Comparison of ENCODE assay signal across 1 cellular context in genomic region chr19:9673912-9674668, GRCh38.
TF ChIP-seq lines count a peak whose summit lies in the region.

No MANE protein-coding gene starts in this region.

TF ChIP-seq in WTC11, 78 proteins besides CTCF, POLR2A, EP300 and RAD21 (continued from another document):
- no peak for TF ChIP-seq ATF2 (CRISPR knock-in tag; IDR thresholded peaks at IDR 0.05; ENCODE audit: borderline replicate concordance, low read depth)
- TF ChIP-seq GABPB1 (CRISPR knock-in tag; IDR thresholded peaks at IDR 0.05) = no peak
- no peak for TF ChIP-seq JAZF1 (CRISPR knock-in tag; IDR thresholded peaks at IDR 0.05)
- TF ChIP-seq, protein P1, sequence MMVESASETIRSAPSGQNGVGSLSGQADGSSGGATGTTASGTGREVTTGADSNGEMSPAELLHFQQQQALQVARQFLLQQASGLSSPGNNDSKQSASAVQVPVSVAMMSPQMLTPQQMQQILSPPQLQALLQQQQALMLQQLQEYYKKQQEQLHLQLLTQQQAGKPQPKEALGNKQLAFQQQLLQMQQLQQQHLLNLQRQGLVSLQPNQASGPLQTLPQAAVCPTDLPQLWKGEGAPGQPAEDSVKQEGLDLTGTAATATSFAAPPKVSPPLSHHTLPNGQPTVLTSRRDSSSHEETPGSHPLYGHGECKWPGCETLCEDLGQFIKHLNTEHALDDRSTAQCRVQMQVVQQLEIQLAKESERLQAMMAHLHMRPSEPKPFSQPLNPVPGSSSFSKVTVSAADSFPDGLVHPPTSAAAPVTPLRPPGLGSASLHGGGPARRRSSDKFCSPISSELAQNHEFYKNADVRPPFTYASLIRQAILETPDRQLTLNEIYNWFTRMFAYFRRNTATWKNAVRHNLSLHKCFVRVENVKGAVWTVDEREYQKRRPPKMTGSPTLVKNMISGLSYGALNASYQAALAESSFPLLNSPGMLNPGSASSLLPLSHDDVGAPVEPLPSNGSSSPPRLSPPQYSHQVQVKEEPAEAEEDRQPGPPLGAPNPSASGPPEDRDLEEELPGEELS (CRISPR knock-in tag; IDR thresholded peaks at IDR 0.05) = no peak
- no peak for TF ChIP-seq NFYB (CRISPR knock-in tag; conservative IDR thresholded peaks at IDR 0.05; ENCODE audit: low read depth)
- no peak for TF ChIP-seq RORB (CRISPR knock-in tag; IDR thresholded peaks at IDR 0.05)
- TF ChIP-seq, protein P2, sequence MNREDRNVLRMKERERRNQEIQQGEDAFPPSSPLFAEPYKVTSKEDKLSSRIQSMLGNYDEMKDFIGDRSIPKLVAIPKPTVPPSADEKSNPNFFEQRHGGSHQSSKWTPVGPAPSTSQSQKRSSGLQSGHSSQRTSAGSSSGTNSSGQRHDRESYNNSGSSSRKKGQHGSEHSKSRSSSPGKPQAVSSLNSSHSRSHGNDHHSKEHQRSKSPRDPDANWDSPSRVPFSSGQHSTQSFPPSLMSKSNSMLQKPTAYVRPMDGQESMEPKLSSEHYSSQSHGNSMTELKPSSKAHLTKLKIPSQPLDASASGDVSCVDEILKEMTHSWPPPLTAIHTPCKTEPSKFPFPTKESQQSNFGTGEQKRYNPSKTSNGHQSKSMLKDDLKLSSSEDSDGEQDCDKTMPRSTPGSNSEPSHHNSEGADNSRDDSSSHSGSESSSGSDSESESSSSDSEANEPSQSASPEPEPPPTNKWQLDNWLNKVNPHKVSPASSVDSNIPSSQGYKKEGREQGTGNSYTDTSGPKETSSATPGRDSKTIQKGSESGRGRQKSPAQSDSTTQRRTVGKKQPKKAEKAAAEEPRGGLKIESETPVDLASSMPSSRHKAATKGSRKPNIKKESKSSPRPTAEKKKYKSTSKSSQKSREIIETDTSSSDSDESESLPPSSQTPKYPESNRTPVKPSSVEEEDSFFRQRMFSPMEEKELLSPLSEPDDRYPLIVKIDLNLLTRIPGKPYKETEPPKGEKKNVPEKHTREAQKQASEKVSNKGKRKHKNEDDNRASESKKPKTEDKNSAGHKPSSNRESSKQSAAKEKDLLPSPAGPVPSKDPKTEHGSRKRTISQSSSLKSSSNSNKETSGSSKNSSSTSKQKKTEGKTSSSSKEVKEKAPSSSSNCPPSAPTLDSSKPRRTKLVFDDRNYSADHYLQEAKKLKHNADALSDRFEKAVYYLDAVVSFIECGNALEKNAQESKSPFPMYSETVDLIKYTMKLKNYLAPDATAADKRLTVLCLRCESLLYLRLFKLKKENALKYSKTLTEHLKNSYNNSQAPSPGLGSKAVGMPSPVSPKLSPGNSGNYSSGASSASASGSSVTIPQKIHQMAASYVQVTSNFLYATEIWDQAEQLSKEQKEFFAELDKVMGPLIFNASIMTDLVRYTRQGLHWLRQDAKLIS (CRISPR knock-in tag; IDR thresholded peaks at IDR 0.05; ENCODE audit: borderline replicate concordance) = no peak
- no peak for TF ChIP-seq MYBL2 (CRISPR knock-in tag; IDR thresholded peaks at IDR 0.05)
